In the genomic region with DNA sequence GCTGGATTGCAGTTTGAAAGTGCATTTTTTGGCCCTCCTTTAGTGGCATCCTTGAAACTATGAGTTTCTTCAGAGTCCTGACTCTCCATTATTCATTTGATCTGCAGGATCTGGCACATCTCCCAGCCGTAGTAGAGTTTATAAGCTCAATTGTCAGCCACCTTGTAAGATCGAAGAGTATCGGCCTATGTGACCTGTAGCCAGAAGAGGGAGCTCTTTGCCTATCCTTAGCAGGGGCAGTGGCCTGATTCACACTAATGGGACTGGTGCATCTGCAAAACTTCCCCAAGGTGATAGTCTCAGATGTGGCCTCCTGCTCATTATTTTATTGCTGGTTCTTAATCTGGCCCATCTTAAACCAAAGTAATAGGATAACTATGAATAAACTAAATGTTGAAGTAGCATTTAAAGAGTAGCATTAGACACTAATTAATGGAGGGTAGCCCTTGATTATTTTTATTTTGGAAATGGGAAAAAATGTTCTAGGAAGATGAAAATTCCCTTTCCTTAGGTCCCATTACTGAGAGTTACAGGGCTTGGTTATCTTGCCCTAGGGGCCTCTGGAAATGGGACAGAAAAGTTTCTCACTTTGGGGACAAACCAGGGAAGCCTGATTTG, we compare ENCODE assay signal across 8 cellular contexts. TPM values are rescaled to one million over a fixed set of nuclear protein-coding genes. Genes with fewer than 3 reads are reported as not detected.
DNase-seq lines count a peak whose midpoint lies in the region; ATAC-seq and TF ChIP-seq lines count a peak whose summit lies in the region.

No MANE protein-coding gene starts in this region.

- no peak overlapping the region for H2BK12ac ChIP-seq in trophoblast cell (ENCODE audit: low read length)

- no peak overlapping the region for H4K12ac ChIP-seq in trophoblast cell (ENCODE audit: low read depth, low read length)

- H3K9me2 ChIP-seq in PC-9 (ENCODE audit: insufficient read depth): no peaks in the 10 kb centered on the region

- H2AK5ac ChIP-seq in trophoblast cell (ENCODE audit: low read length): no peak overlapping the region

- BruUV-seq in PC-9 (replicated peaks; lab: Mats Ljungman, UMichigan): no TSS peak

- H4K8ac ChIP-seq in trophoblast cell (ENCODE audit: low read depth, low read length): no peak overlapping the region

- no peak overlapping the region for H2BK120ac ChIP-seq in trophoblast cell (ENCODE audit: insufficient read depth, low read length, poor library complexity)

- no peaks in the 10 kb centered on the region for H3F3A ChIP-seq in PC-9 (ENCODE audit: insufficient read depth, low read depth)

- WGBS in trophoblast cell (ENCODE audit: extremely low coverage, insufficient coverage, insufficient read length): no CpG with 5 or more reads among the region's 3 CpGs

- peak; percentile 42 for ATAC-seq in GM21723 (IDR thresholded peaks at IDR 0.05; ENCODE audit: unreplicated experiment)

- POLR2A ChIA-PET in PC-9 (lab: Charles Lee; ENCODE audit: unreplicated experiment): interaction anchor here (0.5 to 0.6 kb wide), 2 partner anchors 407 to 436 kb away, joined by 3 to 4 read pairs; no protein-coding TSS in a partner anchor

- no peaks in the 10 kb centered on the region for H3K9me3 ChIP-seq in PC-9 (ENCODE audit: insufficient read depth, low read depth)
- H3K9me3 ChIP-seq in trophoblast cell (ENCODE audit: insufficient read depth, low read depth, low read length): no peaks in the 10 kb centered on the region

- H2AFZ ChIP-seq in PC-9 (no peak overlapping the region), trophoblast cell (ENCODE audit: insufficient read depth, low read length, poor library complexity) (no peak overlapping the region)

- CTCF ChIA-PET in PC-9 (lab: Charles Lee): interaction anchor here (0.5 to 1.2 kb wide), 17 partner anchors 10 to 737 kb away, joined by 3 to 14 read pairs (median 4); a partner anchor contains a TSS

- H3K18ac ChIP-seq in trophoblast cell (ENCODE audit: low read length): no peak overlapping the region

- H3K79me2 ChIP-seq in PC-9 (ENCODE audit: low read depth) (no peaks in the 10 kb centered on the region), trophoblast cell (ENCODE audit: control insufficient read depth, insufficient read depth, low read length, poor library complexity) (no peaks in the 10 kb centered on the region)

- intact Hi-C loops in PC-9 (cut with micrococcal nuclease; ENCODE audit: unreplicated experiment): loop anchor here (1.0 to 5.0 kb wide), 4 partner anchors 123 to 700 kb away; no protein-coding TSS in a partner anchor

- H3K4me3 ChIP-seq in Jurkat, Clone E6-1 (ENCODE audit: low read length): no peak overlapping the region
- H3K4me3 ChIP-seq in PC-9 (no peak overlapping the region), trophoblast cell (ENCODE audit: low read depth, low read length) (no peak overlapping the region)

- H3K4me2 ChIP-seq in PC-9 (no peak overlapping the region), trophoblast cell (ENCODE audit: low read length) (no peak overlapping the region)

- no peak overlapping the region for H4K91ac ChIP-seq in trophoblast cell (ENCODE audit: low read depth, low read length)

- H3K4ac ChIP-seq in trophoblast cell (ENCODE audit: low read depth, low read length): no peak overlapping the region

- H3K4me1 ChIP-seq in PC-9 (replicated peaks; ENCODE audit: insufficient read depth) (peaks cover 6% of the 10 kb centered on the region; the same call in 1 of the 2 replicates), trophoblast cell (ENCODE audit: control insufficient read depth in 1 of 2, insufficient read depth in 2 of 2, low read length in 2 of 2) (no peaks in the 10 kb centered on the region)

- H3K23ac ChIP-seq in trophoblast cell (ENCODE audit: low read length): no peak overlapping the region

- no peak overlapping the region for H3K14ac ChIP-seq in trophoblast cell (ENCODE audit: low read length)

- TF ChIP-seq CTCF in PC-9 (conservative IDR thresholded peaks at IDR 0.05): peak; percentile 97

- no peaks in the 10 kb centered on the region for H4K20me1 ChIP-seq in PC-9 (ENCODE audit: insufficient read depth)

- H3K36me3 ChIP-seq in PC-9 (ENCODE audit: low read depth) (peaks cover 3% of the 10 kb centered on the region; the same call in 1 of the 2 replicates), trophoblast cell (ENCODE audit: control insufficient read depth in 1 of 2, insufficient read depth in 2 of 2, low read length in 2 of 2) (peaks cover 4 to 11% of the 10 kb centered on the region in 2 experiments)

- no peak overlapping the region for H3K9ac ChIP-seq in trophoblast cell (ENCODE audit: low read length)

- no peak overlapping the region for H3K27ac ChIP-seq in PC-9
- no peak overlapping the region for H3K27ac ChIP-seq in trophoblast cell (ENCODE audit: low read depth, low read length)

- H3K79me1 ChIP-seq in trophoblast cell (ENCODE audit: low read length): no peaks in the 10 kb centered on the region

- H3K27me3 ChIP-seq in PC-9 (ENCODE audit: insufficient read depth, low read depth) (no peaks in the 10 kb centered on the region), trophoblast cell (ENCODE audit: insufficient read depth, low read length) (no peaks in the 10 kb centered on the region)

- in situ Hi-C loops in G401 (cut with HindIII; ENCODE audit: low sequenced_read_pairs): no loop called here

- DNase-seq in G401 (ENCODE audit: low spot score) (peak; percentile 10), PC-9 (peak; percentile 60 to 70), activated T-helper 1 cell treated with Interleukin-2 at 50 U/mL for 16 hours (ENCODE audit: low read depth) (peak; percentile 33), foreskin melanocyte (peak; percentile 44), trophoblast cell (peak; percentile 66 to 89), GOT3 (lab: John Stamatoyannopoulos, UW) (no peak)
- DNase-seq in Jurkat, Clone E6-1 (ENCODE audit: low read depth, low spot score): peak; percentile 84

- H2BK5ac ChIP-seq in trophoblast cell (ENCODE audit: low read depth, low read length, poor library complexity): no peak overlapping the region

RNA-seq across cellular contexts. Expression of a gene that starts 21.2 kb away (rescaled TPM):
- not detected in 2 replicates for total RNA-seq in G401 (2014; rRNA removed; shearing (Covaris generic))
- polyA plus RNA-seq in Jurkat, Clone E6-1 (2012; ENCODE audit: insufficient read depth, insufficient read length): 0.88 TPM
- not detected in 2 replicates for total RNA-seq in PC-9 (2021)
- polyA plus RNA-seq in trophoblast cell (2013): not detected in 2 replicates

RNA-seq across cellular contexts. Expression of a gene that starts 25.7 kb away (rescaled TPM):
- not detected in 2 replicates for total RNA-seq in G401 (2014; rRNA removed; shearing (Covaris generic))
- not detected for polyA plus RNA-seq in Jurkat, Clone E6-1 (2012; ENCODE audit: insufficient read depth, insufficient read length)
- total RNA-seq in PC-9 (2021): 7.5 and 9.9 TPM in 2 replicates
- polyA plus RNA-seq in trophoblast cell (2013): 11.3 and 11.6 TPM in 2 replicates
